Comparison of ENCODE assay signal across 8 cellular contexts in the genomic region with DNA sequence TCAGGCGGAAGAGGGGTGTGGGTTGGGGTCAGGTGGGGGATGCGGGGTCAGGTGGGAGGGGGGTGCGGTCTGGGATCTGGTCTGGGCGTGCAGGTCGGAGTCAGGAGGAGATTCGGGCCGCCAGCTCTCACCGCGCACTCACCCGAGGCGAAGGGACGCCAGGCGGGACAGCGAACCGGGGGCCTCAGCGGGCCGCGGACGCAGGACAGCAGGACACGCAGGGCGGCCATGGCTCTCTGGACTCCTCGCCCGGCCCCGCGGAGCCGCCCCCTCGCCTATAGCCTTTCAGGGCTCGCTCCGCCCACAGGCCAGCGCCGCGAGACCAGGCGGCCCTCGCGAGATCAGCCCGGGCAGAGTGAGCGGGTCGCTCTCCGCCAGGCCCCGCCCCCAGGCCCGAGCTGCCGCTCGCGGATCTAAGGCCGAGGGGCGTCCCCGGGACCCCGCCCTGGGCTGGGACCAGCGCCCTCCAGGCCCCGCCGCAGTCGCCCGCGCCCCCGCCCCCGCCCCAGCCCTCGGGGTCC. TPM values are rescaled to one million over a fixed set of nuclear protein-coding genes. Genes with fewer than 3 reads are reported as not detected.
DNase-seq lines count a peak whose midpoint lies in the region; TF ChIP-seq lines count a peak whose summit lies in the region.

A gene (minus strand): TSS at position 251 of the 521 bp plus-strand sequence. CDS start 21 bp downstream, at position 230.

- peaks cover 24% of the 10 kb centered on the region for H3K36me3 ChIP-seq in HAP-1 (replicated peaks)
- peaks cover 28% of the 10 kb centered on the region for H3K36me3 ChIP-seq in MG63
- peaks cover 25 to 36% (median 33%) of the 10 kb centered on the region in 4 donors for H3K36me3 ChIP-seq in stomach

- peak within 1 kb of the TSS; percentile 68 for H3K4me3 ChIP-seq in HAP-1
- H3K4me3 ChIP-seq in MG63 = peak within 1 kb of the TSS; percentile 76
- peak within 1 kb of the TSS; percentile 83 for H3K4me3 ChIP-seq in fibroblast of villous mesenchyme (ENCODE audit: low read depth, low read length)
- H3K4me3 ChIP-seq in stomach = peak within 1 kb of the TSS; percentile 78 to 97 (median 86)

- WGBS in stomach, 5 donors = 0 to 1% (median 1%) methylated on average over 19 to 56 of the region's 57 CpGs

- H3K27me3 ChIP-seq in HAP-1 (ENCODE audit: low read depth) = no peaks in the 10 kb centered on the region
- no peaks in the 10 kb centered on the region for H3K27me3 ChIP-seq in MG63
- H3K27me3 ChIP-seq in stomach = no peaks in the 10 kb centered on the region

- H3K4me3 Mint-ChIP-seq in neural crest cell = peak within 1 kb of the TSS; percentile 93

- in situ Hi-C loops in HAP-1 (cut with MboI; ENCODE audit: low sequenced_read_pairs) = no loop called here

- H3K9me3 ChIP-seq in HAP-1 (no peaks in the 10 kb centered on the region), MG63 (no peaks in the 10 kb centered on the region), stomach (no peaks in the 10 kb centered on the region)

- H3K27ac Mint-ChIP-seq in neural crest cell (ENCODE audit: unreplicated experiment) = peak within 1 kb of the TSS; percentile 62

- no peaks in the 10 kb centered on the region for H3K36me3 Mint-ChIP-seq in neural crest cell (ENCODE audit: low read depth)

- DNase-seq in ELF-1 (ENCODE audit: low read depth, low spot score) (peak; percentile 91), HAP-1 (ENCODE audit: low spot score in 2 of 2) (peak; percentile 88 to 97), MG63 (peak; percentile 95), SIG-M5 (lab: John Stamatoyannopoulos, UW) (peak; percentile 55), activated gamma-delta T cell (lab: John Stamatoyannopoulos, UW) (peak; percentile 90), fibroblast of villous mesenchyme (ENCODE audit: low read depth) (peak; percentile 91), neural crest cell (ENCODE audit: low read depth, low spot score) (peak; percentile 95), stomach (peak; percentile 97)

- peak within 1 kb of the TSS; percentile 74 to 96 (median 94) for H3K27ac ChIP-seq in stomach

- TF ChIP-seq EP300 in stomach (IDR thresholded peaks at IDR 0.05) = no peak

- TF ChIP-seq CTCF in fibroblast of villous mesenchyme (IDR thresholded peaks at IDR 0.05; ENCODE audit: insufficient read depth, low read depth, low read length) (no peak), neural crest cell (conservative IDR thresholded peaks at IDR 0.05) (no peak), stomach (IDR thresholded peaks at IDR 0.05) (no peak)

- no peaks in the 10 kb centered on the region for H3K9me3 Mint-ChIP-seq in neural crest cell

- no peak for TF ChIP-seq POLR2A in stomach (IDR thresholded peaks at IDR 0.05)

- H3K4me1 ChIP-seq in HAP-1 = peaks cover 28% of the 10 kb centered on the region
- H3K4me1 ChIP-seq in stomach = peaks cover 24 to 42% (median 33%) of the 10 kb centered on the region in 4 donors

- peaks cover 4% of the 10 kb centered on the region for H3K27me3 Mint-ChIP-seq in neural crest cell (ENCODE audit: low read depth)

- intact Hi-C loops in stomach (cut with DNase I; ENCODE audit: low total_unique reads) = no loop called here

- H3K4me1 Mint-ChIP-seq in neural crest cell = peaks cover 28% of the 10 kb centered on the region

RNA-seq across cellular contexts. Expression of the gene that starts here (rescaled TPM):
- 73.8 and 120 TPM in 2 replicates for total RNA-seq in MG63 (2014; rRNA removed; shearing (Covaris generic); ENCODE audit: low replicate concordance)
- 50.3 and 59.6 TPM in 2 replicates for total RNA-seq in fibroblast of villous mesenchyme
- total RNA-seq in neural crest cell = 98.1 and 103 TPM in 2 replicates
- total RNA-seq in stomach = 10 to 100 TPM in 4 of 5 donors, 1 to 10 TPM in 1; 5.3 to 81.7 (median 46.8) TPM
- 100 to 1,000 TPM in 2 of 3 donors, 10 to 100 TPM in 1; 99.6 to 103 (median 103) TPM for polyA plus RNA-seq in stomach

Comparison
In these comparisons a context has a peak if more than half of its experiments do, and no peak if none do; other contexts are left out.
1. Peak in every context shown above with its lines: DNase-seq, H3K4me3 ChIP-seq and H3K27ac ChIP-seq.